Comparison of ENCODE assay signal across 6 cellular contexts in the genomic region with DNA sequence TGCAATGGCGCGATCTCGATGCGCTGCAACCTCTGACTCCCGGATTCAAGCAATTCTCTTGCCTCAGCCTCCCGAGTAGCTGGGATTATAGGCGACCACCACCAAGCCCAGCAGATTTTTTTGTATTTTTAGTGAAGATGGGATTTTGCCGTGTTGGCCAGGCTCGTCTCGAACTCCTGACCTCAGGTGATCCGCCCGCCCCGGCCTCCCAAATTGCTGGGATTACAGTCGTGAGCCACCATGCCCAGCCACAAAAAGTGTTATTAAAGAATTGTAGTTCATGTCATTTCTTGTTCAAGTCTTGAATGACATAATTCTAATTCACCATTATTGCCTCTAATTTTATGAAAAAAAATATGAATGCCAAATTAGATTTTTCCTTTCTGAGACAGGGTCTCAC.
"Had no signal": no experiment of that assay in that cellular context is flagged by ENCODE, and none has a peak within 500 bp of the region (broad histone marks: within the 10 kb centered on the region; RNA-seq: fewer than 3 reads in every experiment).

No MANE protein-coding gene starts in this region.

- H3K4me2 ChIP-seq: KMS-11 had no signal

- H3K9ac ChIP-seq: KMS-11 had no signal

- H3K27me3 Mint-ChIP-seq: IgD-negative memory B cell had no signal

- H3K4me3 Mint-ChIP-seq: IgD-negative memory B cell had no signal

- FAIRE-seq: HTR-8/SVneo had no signal

- H3K27ac ChIP-seq: HL-60, KMS-11 had no signal

- DNase-seq: KBM-7, KG1 had no signal

- H3K4me1 Mint-ChIP-seq: IgD-negative memory B cell had no signal
